12 cellular contexts compared by ENCODE assay signal in genomic region chr5:103208460-103208859, GRCh38.
"Had no signal": no experiment of that assay in that cellular context is flagged by ENCODE, and none has a peak within 500 bp of the region (broad histone marks: within the 10 kb centered on the region; RNA-seq: fewer than 3 reads in every experiment).

No MANE protein-coding gene starts in this region.

- H3K9me3 Mint-ChIP-seq: activated T-helper 17 cell treated with anti-CD3 and anti-CD28 coated beads, Interleukin-2, amount 50 U/mL, for 72 hours; dendritic cell treated with granulocyte-macrophage colony-stimulating factor and Interleukin-4, amounts not matched to agents 40 ng/mL and 50 ng/mL, for 4 days; endodermal cell had no signal

- H3K36me3 ChIP-seq: thoracic aorta had no signal

- DNase-seq: activated CD4-positive, alpha-beta T cell treated with anti-CD3 and anti-CD28 coated beads, Interleukin-2, amount 10 ng/mL, durations not matched to agents 24 days and 14 days; activated CD4-positive, CD25-positive, alpha-beta regulatory T cell; aorta; endodermal cell; left lung; naive thymus-derived CD4-positive, alpha-beta T cell; small intestine; stimulated activated CD4-positive, alpha-beta T cell treated with anti-CD3 and anti-CD28 coated beads, Interleukin-4, amount 100 ng/mL, for 24 hours; stomach had no signal

- H3K9me3 ChIP-seq: left lung, stomach, thoracic aorta had no signal

- H3K27me3 ChIP-seq: left lung, stomach had no signal

- H3K27ac ChIP-seq: left lung, stomach, thoracic aorta had no signal

- H3K27ac Mint-ChIP-seq: activated T-helper 17 cell treated with anti-CD3 and anti-CD28 coated beads, Interleukin-2, amount 50 U/mL, for 72 hours; dendritic cell treated with granulocyte-macrophage colony-stimulating factor and Interleukin-4, amounts not matched to agents 40 ng/mL and 50 ng/mL, for 4 days; endodermal cell had no signal

- ATAC-seq: activated T-helper 17 cell treated with anti-CD3 and anti-CD28 coated beads, Interleukin-2, amount 50 U/mL, for 72 hours; left lung; naive thymus-derived CD4-positive, alpha-beta T cell had no signal

- H3K4me3 Mint-ChIP-seq: activated CD4-positive, alpha-beta T cell treated with anti-CD3 and anti-CD28 coated beads, Interleukin-2, amount 10 ng/mL, durations not matched to agents 24 days and 14 days; activated T-helper 17 cell treated with anti-CD3 and anti-CD28 coated beads, Interleukin-2, amount 50 U/mL, for 72 hours; dendritic cell treated with granulocyte-macrophage colony-stimulating factor and Interleukin-4, amounts not matched to agents 40 ng/mL and 50 ng/mL, for 4 days; endodermal cell; naive thymus-derived CD4-positive, alpha-beta T cell had no signal

- H3K27me3 Mint-ChIP-seq: activated CD4-positive, alpha-beta T cell treated with anti-CD3 and anti-CD28 coated beads, Interleukin-2, amount 10 ng/mL, durations not matched to agents 24 days and 14 days; activated T-helper 17 cell treated with anti-CD3 and anti-CD28 coated beads, Interleukin-2, amount 50 U/mL, for 72 hours; dendritic cell treated with granulocyte-macrophage colony-stimulating factor and Interleukin-4, amounts not matched to agents 40 ng/mL and 50 ng/mL, for 4 days; naive thymus-derived CD4-positive, alpha-beta T cell had no signal

- H3K4me3 ChIP-seq: left lung, stomach, thoracic aorta had no signal
